11 cellular contexts compared by ENCODE assay signal in the genomic region with DNA sequence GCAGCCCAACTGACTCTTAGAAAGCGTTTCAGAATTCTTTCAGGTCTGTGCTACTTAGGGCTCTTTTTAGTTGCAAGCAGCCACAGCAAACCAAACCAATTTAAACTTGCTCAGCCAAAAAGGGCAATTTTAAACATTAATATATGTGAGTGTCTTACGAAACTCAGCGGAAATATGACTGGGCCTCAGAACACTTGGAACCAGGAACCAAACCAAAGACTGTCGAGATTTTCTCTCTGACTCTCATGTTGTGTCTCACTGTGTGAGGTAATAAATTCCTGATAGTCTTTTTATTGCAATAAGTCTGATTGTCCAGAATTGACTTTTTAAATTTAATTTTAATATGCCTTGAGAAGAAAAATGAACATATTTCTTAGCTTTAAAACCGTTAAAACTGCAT.
"Had no signal": no experiment of that assay in that cellular context is flagged by ENCODE, and none has a peak within 500 bp of the region (broad histone marks: within the 10 kb centered on the region; RNA-seq: fewer than 3 reads in every experiment).

No MANE protein-coding gene starts in this region.

- DNase-seq: activated CD4-positive, alpha-beta memory T cell treated with anti-CD3 and anti-CD28 coated beads, Interleukin-2, amount 10 ng/mL, durations not matched to agents 7 days and 5 days; activated gamma-delta T cell treated with Interleukin-2 at 50 U/mL for 16 hours; activated naive CD8-positive, alpha-beta T cell treated with anti-CD3 and anti-CD28 coated beads for 36 hours; activated T-cell treated with anti-CD3 and anti-CD28 coated beads, Interleukin-2, amount 50 U/mL, for 48 hours; kidney; mesendoderm; stimulated activated CD4-positive, alpha-beta T cell treated with anti-CD3 and anti-CD28 coated beads, Interleukin-4, amount 100 ng/mL, for 4 hours; stomach; T-helper 9 cell; uterus had no signal

- H3K27me3 Mint-ChIP-seq: activated naive CD8-positive, alpha-beta T cell treated with anti-CD3 and anti-CD28 coated beads for 36 hours had no signal

- FAIRE-seq: endothelial cell of umbilical vein, kidney had no signal

- H3K4me3 Mint-ChIP-seq: activated CD4-positive, alpha-beta memory T cell treated with anti-CD3 and anti-CD28 coated beads, Interleukin-2, amount 10 ng/mL, durations not matched to agents 7 days and 5 days; activated naive CD8-positive, alpha-beta T cell treated with anti-CD3 and anti-CD28 coated beads for 36 hours had no signal
